ENCODE assay signal across 16 cellular contexts in genomic region chr9:76007935-76008334, GRCh38.
"Had no signal": no experiment of that assay in that cellular context is flagged by ENCODE, and none has a peak within 500 bp of the region (broad histone marks: within the 10 kb centered on the region; RNA-seq: fewer than 3 reads in every experiment).

No MANE protein-coding gene starts in this region.

- H3K36me3 Mint-ChIP-seq: natural killer cell treated with Interleukin-12 subunit alpha and Interleukin-12 subunit beta and Interleukin-15 and Interleukin-18, amount 100 ng/mL, for 72 hours had no signal

- H3K27ac Mint-ChIP-seq: natural killer cell treated with Interleukin-12 subunit alpha and Interleukin-12 subunit beta and Interleukin-15 and Interleukin-18, amount 100 ng/mL, for 72 hours had no signal

- H3K9me3 Mint-ChIP-seq: natural killer cell treated with Interleukin-12 subunit alpha and Interleukin-12 subunit beta and Interleukin-15 and Interleukin-18, amount 100 ng/mL, for 72 hours had no signal

- H3K4me3 Mint-ChIP-seq: natural killer cell treated with Interleukin-12 subunit alpha and Interleukin-12 subunit beta and Interleukin-15 and Interleukin-18, amount 100 ng/mL, for 72 hours had no signal

- DNase-seq: activated CD4-positive, alpha-beta T cell treated with anti-CD3 and anti-CD28 coated beads for 48 hours; activated gamma-delta T cell treated with Interleukin-2 at 50 U/mL for 16 hours; central memory CD4-positive, alpha-beta T cell; effector memory CD4-positive, alpha-beta T cell; foreskin melanocyte; hippocampal formation; kidney glomerular epithelial cell; left ventricle myocardium inferior; ovary; SJCRH30; stimulated activated CD4-positive, alpha-beta T cell treated with anti-CD3 and anti-CD28 coated beads, Interleukin-4, amount 100 ng/mL, for 1 hour; stimulated activated naive CD4-positive, alpha-beta T cell treated with Interleukin-2 at 50 U/mL for 16 hours; T-helper 1 cell; T-helper 9 cell; tibial artery had no signal
